11 cellular contexts compared by ENCODE assay signal in genomic region chr10:104351067-104351681, GRCh38. TPM values are rescaled to one million over a fixed set of nuclear protein-coding genes. Genes with fewer than 3 reads are reported as not detected.
DNase-seq lines count a peak whose midpoint lies in the region; ATAC-seq lines count a peak whose summit lies in the region.
"Had no signal": no experiment of that assay in that cellular context is flagged by ENCODE, and none has a peak within 500 bp of the region (broad histone marks: within the 10 kb centered on the region; RNA-seq: fewer than 3 reads in every experiment).

No MANE protein-coding gene starts in this region.

- no peak overlapping the region for H3K4me2 ChIP-seq in neuronal stem cell (ENCODE audit: insufficient read depth, low read length, poor library complexity, severe bottlenecking)

- no peak overlapping the region for H3K4me3 ChIP-seq in neuronal stem cell (ENCODE audit: low read length in 2 of 2)

- H3K79me1 ChIP-seq in neuronal stem cell (ENCODE audit: low read depth, low read length): no peaks in the 10 kb centered on the region

- H3K4ac ChIP-seq in neuronal stem cell (ENCODE audit: low read length): no peak overlapping the region

- H3K27ac Mint-ChIP-seq in IgD-negative memory B cell: peak overlapping the region; percentile 18 to 79 (median 70)
- peak overlapping the region; percentile 87 for H3K27ac Mint-ChIP-seq in activated T-helper 2 cell treated with anti-CD3 and anti-CD28 coated beads, Interferon-gamma antibody, Interleukin-2, Interleukin-4, amounts not matched to agents 10 μg/mL and 5 μg/mL and 100 μg/mL, durations not matched to agents 14 hours and 24 hours and 36 hours

- H3K27me3 Mint-ChIP-seq in IgD-negative memory B cell: no peaks in the 10 kb centered on the region
- no peaks in the 10 kb centered on the region for H3K27me3 Mint-ChIP-seq in activated T-helper 2 cell treated with anti-CD3 and anti-CD28 coated beads, Interferon-gamma antibody, Interleukin-2, Interleukin-4, amounts not matched to agents 10 μg/mL and 5 μg/mL and 100 μg/mL, durations not matched to agents 14 hours and 24 hours and 36 hours (ENCODE audit: low read depth)
- H3K27me3 Mint-ChIP-seq: effector memory CD8-positive, alpha-beta T cell had no signal

- no peak overlapping the region for H2BK120ac ChIP-seq in neuronal stem cell (ENCODE audit: low read depth, low read length)

- no peak for ATAC-seq in HG03354 (IDR thresholded peaks at IDR 0.05; ENCODE audit: poor library complexity, severe bottlenecking, unreplicated experiment)
- ATAC-seq in left lobe of liver: no peak
- ATAC-seq: effector memory CD8-positive, alpha-beta T cell had no signal

- H3K18ac ChIP-seq in neuronal stem cell (ENCODE audit: low read length): no peak overlapping the region

- H3K4me1 Mint-ChIP-seq in IgD-negative memory B cell: peaks cover 15 to 30% (median 20%) of the 10 kb centered on the region in 3 donors
- H3K4me1 Mint-ChIP-seq in activated T-helper 2 cell treated with anti-CD3 and anti-CD28 coated beads, Interferon-gamma antibody, Interleukin-2, Interleukin-4, amounts not matched to agents 10 μg/mL and 5 μg/mL and 100 μg/mL, durations not matched to agents 14 hours and 24 hours and 36 hours (ENCODE audit: low read depth): peaks cover 14% of the 10 kb centered on the region

- no peak overlapping the region for H4K8ac ChIP-seq in neuronal stem cell (ENCODE audit: low read depth, low read length)

- H3K36me3 ChIP-seq in neuronal stem cell (replicated peaks in 1 of 2; ENCODE audit: control insufficient read depth in 2 of 2, insufficient read depth in 2 of 2, low read length in 2 of 2): no peaks in the 10 kb centered on the region

- intact Hi-C loops in activated T-helper 2 cell treated with anti-CD3 and anti-CD28 coated beads, Interferon-gamma antibody, Interleukin-2, Interleukin-4, amounts not matched to agents 10 μg/mL and 5 μg/mL and 100 μg/mL, durations not matched to agents 14 hours and 24 hours and 36 hours (cut with micrococcal nuclease): loop anchor here (1.0 kb wide), 1 partner anchor 22 kb away; no protein-coding TSS in a partner anchor

- H2AK5ac ChIP-seq in neuronal stem cell (ENCODE audit: low read depth, low read length): no peak overlapping the region

- WGBS in neuronal stem cell (ENCODE audit: extremely low coverage in 2 of 2, insufficient read length in 2 of 2, insufficient replicate concordance in 1 of 2), 2 donors: no CpG with 5 or more reads among the region's 1 CpG

- H3K4me3 Mint-ChIP-seq in IgD-negative memory B cell: peak overlapping the region in 1 of 4 donors; percentile 18
- peak overlapping the region; percentile 63 for H3K4me3 Mint-ChIP-seq in activated T-helper 2 cell treated with anti-CD3 and anti-CD28 coated beads, Interferon-gamma antibody, Interleukin-2, Interleukin-4, amounts not matched to agents 10 μg/mL and 5 μg/mL and 100 μg/mL, durations not matched to agents 14 hours and 24 hours and 36 hours (ENCODE audit: low read depth)
- H3K4me3 Mint-ChIP-seq: effector memory CD8-positive, alpha-beta T cell had no signal

- H3K4me1 ChIP-seq in neuronal stem cell (ENCODE audit: control insufficient read depth in 2 of 2, insufficient read depth in 1 of 2, low read depth in 1 of 2, low read length in 2 of 2): peaks cover 1 to 5% of the 10 kb centered on the region in 2 donors

- H3K27me3 ChIP-seq in neuronal stem cell (ENCODE audit: control insufficient read depth in 3 of 3, insufficient read depth in 3 of 3, low read depth in 1 of 3, low read length in 3 of 3): peaks cover 0 to 9% (median 6%) of the 10 kb centered on the region in 3 experiments

- no peaks in the 10 kb centered on the region for H3K9me3 ChIP-seq in neuronal stem cell (replicated peaks in 1 of 2; ENCODE audit: control insufficient read depth in 2 of 2, insufficient read depth in 1 of 2, low read depth in 1 of 2, low read length in 2 of 2)

- no peak overlapping the region for H3K9ac ChIP-seq in neuronal stem cell (ENCODE audit: low read depth, low read length, poor library complexity)

- no peak overlapping the region for H2BK15ac ChIP-seq in neuronal stem cell (ENCODE audit: low read length)

- H2AFZ ChIP-seq in neuronal stem cell (ENCODE audit: low read length): no peak overlapping the region

- H3K14ac ChIP-seq in neuronal stem cell (ENCODE audit: low read length): no peak overlapping the region

- H3K27ac ChIP-seq in neuronal stem cell (replicated peaks; ENCODE audit: low read length): no peak overlapping the region

- H2BK5ac ChIP-seq in neuronal stem cell (ENCODE audit: low read length): no peak overlapping the region

- peak; percentile 70 for DNase-seq in GM04503 (ENCODE audit: low read depth)
- DNase-seq in activated T-helper 2 cell treated with anti-CD3 and anti-CD28 coated beads, Interferon-gamma antibody, Interleukin-2, Interleukin-4, amounts not matched to agents 10 μg/mL and 5 μg/mL and 100 μg/mL, durations not matched to agents 14 hours and 24 hours and 36 hours (ENCODE audit: low spot score): no peak
- DNase-seq in medulla oblongata (ENCODE audit: extremely low spot score): peak; percentile 61
- DNase-seq in retina: no peak
- DNase-seq in left lobe of liver (ENCODE audit: low spot score): no peak
- no peak for DNase-seq in neuronal stem cell (ENCODE audit: low spot score)
- DNase-seq: activated CD4-positive, CD25-positive, alpha-beta regulatory T cell; effector memory CD8-positive, alpha-beta T cell; NCI-H1694 had no signal

- H4K91ac ChIP-seq in neuronal stem cell (ENCODE audit: low read depth, low read length, poor library complexity): no peak overlapping the region

- no peak overlapping the region for H3K23ac ChIP-seq in neuronal stem cell (ENCODE audit: low read depth, low read length, poor library complexity)

- no peaks in the 10 kb centered on the region for H3K9me3 Mint-ChIP-seq in IgD-negative memory B cell
- H3K9me3 Mint-ChIP-seq in activated T-helper 2 cell treated with anti-CD3 and anti-CD28 coated beads, Interferon-gamma antibody, Interleukin-2, Interleukin-4, amounts not matched to agents 10 μg/mL and 5 μg/mL and 100 μg/mL, durations not matched to agents 14 hours and 24 hours and 36 hours: no peaks in the 10 kb centered on the region
- H3K9me3 Mint-ChIP-seq: effector memory CD8-positive, alpha-beta T cell had no signal

- H3K36me3 Mint-ChIP-seq in IgD-negative memory B cell: no peaks in the 10 kb centered on the region
- no peaks in the 10 kb centered on the region for H3K36me3 Mint-ChIP-seq in activated T-helper 2 cell treated with anti-CD3 and anti-CD28 coated beads, Interferon-gamma antibody, Interleukin-2, Interleukin-4, amounts not matched to agents 10 μg/mL and 5 μg/mL and 100 μg/mL, durations not matched to agents 14 hours and 24 hours and 36 hours (ENCODE audit: low read depth)

- H2BK12ac ChIP-seq in neuronal stem cell (ENCODE audit: low read length): no peak overlapping the region

RNA-seq across cellular contexts. Expression of gene CFAP58, which starts 2.5 kb away (rescaled TPM):
- not detected for polyA plus RNA-seq in IgD-negative memory B cell
- 0.57 and 1.1 TPM in 2 replicates for total RNA-seq in activated T-helper 2 cell treated with anti-CD3 and anti-CD28 coated beads, Interferon-gamma antibody, Interleukin-2, Interleukin-4, amounts not matched to agents 10 μg/mL and 5 μg/mL and 100 μg/mL, durations not matched to agents 14 hours and 24 hours and 36 hours
- total RNA-seq in left lobe of liver: 0.15 TPM
- 0.20 TPM for polyA plus RNA-seq in neuronal stem cell (2013, experiment 1 of 2)
- polyA plus RNA-seq in neuronal stem cell (2013, experiment 2 of 2): 0.11 TPM

RNA-seq across cellular contexts. Expression of gene ITPRIP, which starts 12.9 kb away (rescaled TPM):
- 22.8 TPM for polyA plus RNA-seq in IgD-negative memory B cell
- 17.1 and 18.8 TPM in 2 replicates for total RNA-seq in activated T-helper 2 cell treated with anti-CD3 and anti-CD28 coated beads, Interferon-gamma antibody, Interleukin-2, Interleukin-4, amounts not matched to agents 10 μg/mL and 5 μg/mL and 100 μg/mL, durations not matched to agents 14 hours and 24 hours and 36 hours
- total RNA-seq in left lobe of liver: 4.5 TPM
- 2.3 TPM for polyA plus RNA-seq in neuronal stem cell (2013, experiment 1 of 2)
- polyA plus RNA-seq in neuronal stem cell (2013, experiment 2 of 2): 2.1 TPM

Comparison
In these comparisons a context has a peak if more than half of its experiments do, and no peak if none do; other contexts are left out.
1. DNase-seq: peak in GM04503 (single experiment) and medulla oblongata (single experiment); none in activated T-helper 2 cell treated with anti-CD3 and anti-CD28 coated beads, Interferon-gamma antibody, Interleukin-2, Interleukin-4, amounts not matched to agents 10 μg/mL and 5 μg/mL and 100 μg/mL, durations not matched to agents 14 hours and 24 hours and 36 hours (single experiment), retina (single experiment), left lobe of liver (single experiment) and neuronal stem cell (single experiment).